In the genomic region with DNA sequence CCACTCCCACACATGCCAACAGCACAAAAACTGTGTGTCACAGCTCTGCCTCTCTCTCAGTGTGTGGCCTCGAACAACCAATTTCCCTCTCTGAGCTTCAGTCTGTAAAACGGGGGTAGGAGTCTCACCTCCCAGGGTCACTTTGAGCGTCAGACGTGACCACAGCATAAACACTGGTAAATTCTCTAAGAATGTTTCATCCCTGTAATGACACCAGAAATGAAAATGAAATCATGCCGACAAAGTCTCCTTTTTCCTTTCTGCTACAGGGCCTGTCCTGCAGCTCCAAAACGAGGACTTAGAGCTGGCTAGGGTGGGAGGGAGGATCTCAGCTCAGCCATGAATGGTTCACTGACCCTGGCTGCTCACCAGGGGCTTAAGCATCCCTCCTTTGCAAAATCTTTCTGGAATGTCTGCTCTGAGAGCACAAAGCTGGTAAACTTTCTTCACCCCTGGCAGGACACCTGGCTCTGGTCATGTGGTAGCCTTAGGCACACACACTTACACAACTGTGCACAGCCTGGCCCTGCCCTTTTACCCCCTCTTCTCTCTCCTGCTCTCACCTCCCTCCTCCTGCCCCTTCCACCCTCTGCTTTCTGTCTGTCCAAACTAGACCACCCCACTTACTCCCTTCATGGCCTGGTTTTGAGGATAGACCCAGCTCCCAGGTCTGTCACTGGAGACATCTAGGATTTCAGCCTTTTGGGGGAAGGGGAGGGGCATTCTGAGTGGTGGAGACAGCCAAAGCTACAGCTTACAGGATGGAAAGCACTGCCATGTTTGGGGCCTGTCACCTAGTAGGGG, we compare ENCODE assay signal across 9 cellular contexts. TPM values are rescaled to one million over a fixed set of nuclear protein-coding genes. Genes with fewer than 3 reads are reported as not detected.
A peak's percentile ranks its signal among the peaks of the same experiment; 100 is the strongest.
DNase-seq lines count a peak whose midpoint lies in the region; ATAC-seq and TF ChIP-seq lines count a peak whose summit lies in the region.
"Had no signal": no experiment of that assay in that cellular context is flagged by ENCODE, and none has a peak within 500 bp of the region (broad histone marks: within the 10 kb centered on the region; RNA-seq: fewer than 3 reads in every experiment).

No MANE protein-coding gene starts in this region.

- peak overlapping the region; percentile 55 for H3K27ac Mint-ChIP-seq in CD8-positive, alpha-beta T cell

- no peak for TF ChIP-seq POLR2A in esophagus squamous epithelium (IDR thresholded peaks at IDR 0.05)

- H2AK5ac ChIP-seq in trophoblast cell (ENCODE audit: low read length), result peak overlapping the region; percentile 28

- ATAC-seq in CD8-positive, alpha-beta T cell, result no peak
- ATAC-seq in GM21825 (IDR thresholded peaks at IDR 0.05; ENCODE audit: unreplicated experiment), result no peak
- ATAC-seq in HG03135 (IDR thresholded peaks at IDR 0.05; ENCODE audit: unreplicated experiment), result no peak

- no peak overlapping the region for H3K27ac ChIP-seq in CD8-positive, alpha-beta T cell (ENCODE audit: low read depth, low read length)
- H3K27ac ChIP-seq in PC-9 (peak overlapping the region; percentile 99), esophagus squamous epithelium (peak overlapping the region; percentile 74 to 86 (median 84)), trophoblast cell (ENCODE audit: low read depth, low read length) (no peak overlapping the region)

- H3K4me1 Mint-ChIP-seq in CD8-positive, alpha-beta T cell (ENCODE audit: low read depth), result peaks cover 27% of the 10 kb centered on the region

- H3K79me2 ChIP-seq in PC-9 (ENCODE audit: low read depth) (peaks cover 37% of the 10 kb centered on the region), trophoblast cell (ENCODE audit: control insufficient read depth, insufficient read depth, low read length, poor library complexity) (no peaks in the 10 kb centered on the region)

- H3K79me1 ChIP-seq in trophoblast cell (ENCODE audit: low read length), result peaks cover 3% of the 10 kb centered on the region

- H4K12ac ChIP-seq in trophoblast cell (ENCODE audit: low read depth, low read length), result no peak overlapping the region

- CTCF ChIA-PET in CD8-positive, alpha-beta T cell (lab: Charles Lee), result no interaction called here
- CTCF ChIA-PET in PC-9 (lab: Charles Lee), result interaction anchor here (0.6 to 1.7 kb wide), 2 partner anchors 18 to 49 kb away, joined by 4 read pairs; no protein-coding TSS in a partner anchor

- H3K4ac ChIP-seq in trophoblast cell (ENCODE audit: low read depth, low read length), result no peak overlapping the region

- H3K9me3 Mint-ChIP-seq in CD8-positive, alpha-beta T cell, result peaks cover 2% of the 10 kb centered on the region

- no peak overlapping the region for H2BK5ac ChIP-seq in trophoblast cell (ENCODE audit: low read depth, low read length, poor library complexity)

- H3K18ac ChIP-seq in trophoblast cell (ENCODE audit: low read length), result no peak overlapping the region

- no peak overlapping the region for H3K4me3 ChIP-seq in CD8-positive, alpha-beta T cell (ENCODE audit: low read depth, low read length)
- H3K4me3 ChIP-seq in PC-9 (peak overlapping the region; percentile 69; the same call in 1 of the 2 replicates), esophagus squamous epithelium (no peak overlapping the region), trophoblast cell (ENCODE audit: low read depth, low read length) (no peak overlapping the region)

- no peaks in the 10 kb centered on the region for H3K9me3 ChIP-seq in CD8-positive, alpha-beta T cell (ENCODE audit: low read length)
- peaks cover 6% of the 10 kb centered on the region for H3K9me3 ChIP-seq in PC-9 (ENCODE audit: insufficient read depth, low read depth)
- peaks cover 0 to 6% (median 0%) of the 10 kb centered on the region in 3 donors for H3K9me3 ChIP-seq in esophagus squamous epithelium
- H3K9me3 ChIP-seq in trophoblast cell (ENCODE audit: insufficient read depth, low read depth, low read length), result peaks cover 3% of the 10 kb centered on the region

- BruUV-seq in PC-9 (replicated peaks; lab: Mats Ljungman, UMichigan), result no TSS peak

- H3K4me2 ChIP-seq in PC-9 (peak overlapping the region; percentile 97), trophoblast cell (ENCODE audit: low read length) (no peak overlapping the region)

- H3K4me1 ChIP-seq in CD8-positive, alpha-beta T cell (ENCODE audit: insufficient read depth, low read length), result peaks cover 19% of the 10 kb centered on the region
- H3K4me1 ChIP-seq in PC-9 (replicated peaks; ENCODE audit: insufficient read depth) (peaks cover 81% of the 10 kb centered on the region), esophagus squamous epithelium (peaks cover 72 to 94% (median 72%) of the 10 kb centered on the region in 3 donors), trophoblast cell (ENCODE audit: control insufficient read depth in 1 of 2, insufficient read depth in 2 of 2, low read length in 2 of 2) (peaks cover 18 to 30% of the 10 kb centered on the region in 2 experiments)

- H3K14ac ChIP-seq in trophoblast cell (ENCODE audit: low read length), result no peak overlapping the region

- no peak overlapping the region for H3K9ac ChIP-seq in trophoblast cell (ENCODE audit: low read length)

- no peaks in the 10 kb centered on the region for H3K36me3 Mint-ChIP-seq in CD8-positive, alpha-beta T cell

- DNase-seq in CD8-positive, alpha-beta T cell, result no peak
- DNase-seq in PC-9, result peak; percentile 81 to 97
- DNase-seq in esophagus squamous epithelium (lab: John Stamatoyannopoulos, UW), result no peak
- peak; percentile 70 to 77 for DNase-seq in trophoblast cell
- no peak for DNase-seq in activated effector memory CD4-positive, alpha-beta T cell treated with anti-CD3 and anti-CD28 coated beads, Interleukin-2, amount 50 U/mL, for 16 hours
- DNase-seq in NCI-H2227 treated with DMSO at 0.1 percent for 48 hours (lab: John Stamatoyannopoulos, UW), result no peak
- DNase-seq: NCI-H526 treated with DMSO at 0.1 percent for 48 hours had no signal

- H2AFZ ChIP-seq in PC-9 (no peak overlapping the region), trophoblast cell (ENCODE audit: insufficient read depth, low read length, poor library complexity) (no peak overlapping the region)

- H4K8ac ChIP-seq in trophoblast cell (ENCODE audit: low read depth, low read length), result no peak overlapping the region

- no peak overlapping the region for H2BK120ac ChIP-seq in trophoblast cell (ENCODE audit: insufficient read depth, low read length, poor library complexity)

- no peaks in the 10 kb centered on the region for H4K20me1 ChIP-seq in PC-9 (ENCODE audit: insufficient read depth)

- no peaks in the 10 kb centered on the region for H3K36me3 ChIP-seq in CD8-positive, alpha-beta T cell (ENCODE audit: insufficient read depth, low read length)
- H3K36me3 ChIP-seq in PC-9 (ENCODE audit: low read depth), result 0 out of 2 replicates have a peak, but pooled peaks cover 22% of the 10 kb centered on the region
- no peaks in the 10 kb centered on the region for H3K36me3 ChIP-seq in esophagus squamous epithelium
- H3K36me3 ChIP-seq in trophoblast cell (ENCODE audit: control insufficient read depth in 1 of 2, insufficient read depth in 2 of 2, low read length in 2 of 2), result no peaks in the 10 kb centered on the region

- POLR2A ChIA-PET in CD8-positive, alpha-beta T cell (lab: Charles Lee), result no interaction called here
- POLR2A ChIA-PET in PC-9 (lab: Charles Lee; ENCODE audit: unreplicated experiment), result interaction anchor here (0.6 to 3.1 kb wide), 6 partner anchors 12 to 704 kb away, joined by 3 to 24 read pairs (median 6); partner anchors contain the start of gene TSKU

- H3F3A ChIP-seq in PC-9 (ENCODE audit: insufficient read depth, low read depth), result peaks cover 69% of the 10 kb centered on the region

- no peak for TF ChIP-seq CTCF in CD8-positive, alpha-beta T cell (IDR thresholded peaks at IDR 0.05)
- TF ChIP-seq CTCF in PC-9 (conservative IDR thresholded peaks at IDR 0.05) (no peak), esophagus squamous epithelium (IDR thresholded peaks at IDR 0.05) (no peak)

- intact Hi-C loops in CD8-positive, alpha-beta T cell (cut with DNase I, micrococcal nuclease), result no loop called here
- intact Hi-C loops in PC-9 (cut with micrococcal nuclease; ENCODE audit: unreplicated experiment), result loop anchor here (1.0 kb wide), 1 partner anchor 11 kb away; no protein-coding TSS in a partner anchor
- intact Hi-C loops in esophagus squamous epithelium (cut with DNase I), result no loop called here

- no peaks in the 10 kb centered on the region for H3K27me3 ChIP-seq in CD8-positive, alpha-beta T cell (ENCODE audit: insufficient read depth, low read length)
- H3K27me3 ChIP-seq in PC-9 (ENCODE audit: insufficient read depth, low read depth) (no peaks in the 10 kb centered on the region), esophagus squamous epithelium (no peaks in the 10 kb centered on the region), trophoblast cell (ENCODE audit: insufficient read depth, low read length) (no peaks in the 10 kb centered on the region)

- no peaks in the 10 kb centered on the region for H3K9me2 ChIP-seq in PC-9 (ENCODE audit: insufficient read depth)

- H4K91ac ChIP-seq in trophoblast cell (ENCODE audit: low read depth, low read length), result peak overlapping the region; percentile 20

- no peaks in the 10 kb centered on the region for H3K27me3 Mint-ChIP-seq in CD8-positive, alpha-beta T cell (ENCODE audit: low read depth)

- 19 to 33% methylated on average over 5 of the region's 6 CpGs for WGBS in esophagus squamous epithelium, 2 donors
- WGBS in trophoblast cell (ENCODE audit: extremely low coverage, insufficient coverage, insufficient read length), result no CpG with 5 or more reads among the region's 6 CpGs

- no peak overlapping the region for H3K23ac ChIP-seq in trophoblast cell (ENCODE audit: low read length)

- H3K4me3 Mint-ChIP-seq in CD8-positive, alpha-beta T cell, result no peak overlapping the region

- H2BK12ac ChIP-seq in trophoblast cell (ENCODE audit: low read length), result peak overlapping the region; percentile 7

RNA-seq across cellular contexts. Expression of gene TSKU, which starts 12.3 kb away (rescaled TPM):
- total RNA-seq in CD8-positive, alpha-beta T cell, result not detected
- 89.3 and 99.4 TPM in 2 replicates for total RNA-seq in PC-9 (2021)
- total RNA-seq in esophagus squamous epithelium, result 10 to 100 TPM; 51.4 to 95.9 (median 88.4) TPM
- 34.0 and 35.3 TPM in 2 replicates for polyA plus RNA-seq in trophoblast cell (2013)

Comparison
In these comparisons a context has a peak if more than half of its experiments do, and no peak if none do; other contexts are left out.
1. DNase-seq: peak in PC-9 (2 of 2) and trophoblast cell (2 of 2); none in CD8-positive, alpha-beta T cell (0 of 7), esophagus squamous epithelium (single experiment), activated effector memory CD4-positive, alpha-beta T cell treated with anti-CD3 and anti-CD28 coated beads, Interleukin-2, amount 50 U/mL, for 16 hours (single experiment) and NCI-H2227 treated with DMSO at 0.1 percent for 48 hours (single experiment).
2. H3K27ac ChIP-seq: peak in PC-9 (single experiment) and esophagus squamous epithelium (4 of 4); none in CD8-positive, alpha-beta T cell (single experiment) and trophoblast cell (single experiment).
3. RNA of gene TSKU, which starts 12.3 kb away (total RNA-seq): 89.3 to 99.4 TPM in PC-9 and 51.4 to 95.9 TPM in esophagus squamous epithelium; not detected in CD8-positive, alpha-beta T cell; every median in the first group is over 10 times any median in the second.